ENCODE assay signal across 27 cellular contexts in the genomic region with DNA sequence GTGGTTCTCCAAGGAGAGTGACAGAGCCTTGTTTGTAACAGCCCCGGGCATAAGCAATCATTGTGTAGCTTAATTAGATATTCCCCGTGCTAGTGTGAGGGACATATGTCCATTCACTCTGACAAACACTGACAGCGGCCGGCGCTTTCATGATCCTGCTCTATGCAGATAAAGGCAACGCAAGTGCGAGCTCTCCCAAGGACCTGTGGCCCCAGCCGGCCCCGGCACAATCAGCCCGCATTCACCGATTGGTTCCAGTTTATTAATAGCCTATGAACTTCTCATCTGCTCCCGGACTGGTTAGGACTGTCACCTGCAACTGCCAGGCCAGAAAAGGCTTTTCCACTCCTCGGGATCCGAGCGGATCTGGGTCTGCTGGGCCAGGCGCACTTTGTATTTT. TPM values are rescaled to one million over a fixed set of nuclear protein-coding genes. Genes with fewer than 3 reads are reported as not detected.
DNase-seq lines count a peak whose midpoint lies in the region; ATAC-seq and TF ChIP-seq lines count a peak whose summit lies in the region.
"Had no signal": no experiment of that assay in that cellular context is flagged by ENCODE, and none has a peak within 500 bp of the region (broad histone marks: within the 10 kb centered on the region; RNA-seq: fewer than 3 reads in every experiment).

No MANE protein-coding gene starts in this region.

- H3K36me3 ChIP-seq in left ventricle myocardium inferior, result no peaks in the 10 kb centered on the region
- H3K36me3 ChIP-seq: BLaER1 treated with 17β-estradiol and CSF1 and Interleukin-3, amounts not matched to agents 10 nM and 100 nM had no signal

- H3K27me3 Mint-ChIP-seq in glutamatergic neuron (ENCODE audit: unreplicated experiment), result peaks cover 2% of the 10 kb centered on the region
- H3K27me3 Mint-ChIP-seq in activated T-cell treated with anti-CD3 and anti-CD28 coated beads, Interleukin-2, amount 50 U/mL, for 24 hours, result peaks cover 19% of the 10 kb centered on the region

- H3K27ac ChIP-seq in left ventricle myocardium inferior (replicated peaks) (no peak overlapping the region), substantia nigra (ENCODE audit: low read depth, low read length, poor library complexity, severe bottlenecking) (peak overlapping the region; percentile 72)
- H3K27ac ChIP-seq: BLaER1 treated with 17β-estradiol and CSF1 and Interleukin-3, amounts not matched to agents 10 nM and 100 nM; RWPE1 had no signal

- H3K27ac Mint-ChIP-seq in glutamatergic neuron (ENCODE audit: unreplicated experiment), result peak overlapping the region; percentile 92
- H3K27ac Mint-ChIP-seq in activated T-cell treated with anti-CD3 and anti-CD28 coated beads, Interleukin-2, amount 50 U/mL, for 24 hours, result no peak overlapping the region
- H3K27ac Mint-ChIP-seq: CD4-positive, alpha-beta T cell had no signal

- H3K9me3 Mint-ChIP-seq in glutamatergic neuron (ENCODE audit: unreplicated experiment), result peaks cover 5% of the 10 kb centered on the region
- H3K9me3 Mint-ChIP-seq in activated T-cell treated with anti-CD3 and anti-CD28 coated beads, Interleukin-2, amount 50 U/mL, for 24 hours, result no peaks in the 10 kb centered on the region
- H3K9me3 Mint-ChIP-seq: CD4-positive, alpha-beta T cell had no signal

- ATAC-seq in Right ventricle myocardium superior (ENCODE audit: poor library complexity) (peak; percentile 89), GM21737 (IDR thresholded peaks at IDR 0.05; ENCODE audit: unreplicated experiment) (no peak)
- ATAC-seq: HCT116, HepG2, Panc1 had no signal

- no peak for DNase-seq in Right ventricle myocardium superior
- DNase-seq in left ventricle myocardium inferior, result no peak
- DNase-seq in glutamatergic neuron, result peak; percentile 67
- DNase-seq in midbrain (lab: John Stamatoyannopoulos, UW), result peak; percentile 32
- DNase-seq in substantia nigra (lab: John Stamatoyannopoulos, UW), result peak in 18 of 49 donors; percentile 7 to 70 (median 30)
- no peak for DNase-seq in activated T-cell treated with anti-CD3 and anti-CD28 coated beads, Interleukin-2, amount 50 U/mL, for 24 hours
- DNase-seq in A172 (ENCODE audit: low spot score), result no peak
- DNase-seq: CD4-positive, alpha-beta T cell; Kasumi-1; NCI-H1092 treated with DMSO at 0.1 percent for 48 hours; NCI-H1436; NCI-H187 treated with DMSO at 0.1 percent for 48 hours; NCI-H2107; NCI-H446; NCI-H524 treated with DMSO at 0.1 percent for 48 hours; NCI-H774; SIG-M5; SK-N-SH had no signal

- no peaks in the 10 kb centered on the region for H3K36me3 Mint-ChIP-seq in glutamatergic neuron (ENCODE audit: unreplicated experiment)
- no peaks in the 10 kb centered on the region for H3K36me3 Mint-ChIP-seq in activated T-cell treated with anti-CD3 and anti-CD28 coated beads, Interleukin-2, amount 50 U/mL, for 24 hours (ENCODE audit: low read depth)

- no peaks in the 10 kb centered on the region for H3K9me3 ChIP-seq in left ventricle myocardium inferior (replicated peaks)
- H3K9me3 ChIP-seq: SK-N-SH had no signal

- intact Hi-C loops in Right ventricle myocardium superior (cut with DNase I) (no loop called here), left ventricle myocardium inferior (cut with micrococcal nuclease) (no loop called here)

- H3K4me3 ChIP-seq in left ventricle myocardium inferior, result no peak overlapping the region
- H3K4me3 ChIP-seq: BLaER1 treated with 17β-estradiol and CSF1 and Interleukin-3, amounts not matched to agents 10 nM and 100 nM had no signal

- H3K27me3 ChIP-seq in left ventricle myocardium inferior (ENCODE audit: low read depth), result peaks cover 42% of the 10 kb centered on the region
- H3K27me3 ChIP-seq: BLaER1 treated with 17β-estradiol and CSF1 and Interleukin-3, amounts not matched to agents 10 nM and 100 nM had no signal

- no peak for TF ChIP-seq CTCF in left ventricle myocardium inferior (IDR thresholded peaks at IDR 0.05; ENCODE audit: borderline replicate concordance)
- TF ChIP-seq CTCF in glutamatergic neuron (IDR thresholded peaks at IDR 0.05; ENCODE audit: partially characterized antibody, unreplicated experiment), result no peak

- peaks cover 26% of the 10 kb centered on the region for H3K4me1 Mint-ChIP-seq in glutamatergic neuron (ENCODE audit: low read depth, unreplicated experiment)
- no peaks in the 10 kb centered on the region for H3K4me1 Mint-ChIP-seq in activated T-cell treated with anti-CD3 and anti-CD28 coated beads, Interleukin-2, amount 50 U/mL, for 24 hours (ENCODE audit: low read depth)

- peak overlapping the region; percentile 52 for H3K4me3 Mint-ChIP-seq in glutamatergic neuron (ENCODE audit: unreplicated experiment)
- no peak overlapping the region for H3K4me3 Mint-ChIP-seq in activated T-cell treated with anti-CD3 and anti-CD28 coated beads, Interleukin-2, amount 50 U/mL, for 24 hours
- H3K4me3 Mint-ChIP-seq: CD4-positive, alpha-beta T cell had no signal

- H3K4me1 ChIP-seq in left ventricle myocardium inferior, result peaks cover 4% of the 10 kb centered on the region

RNA-seq across cellular contexts. Expression of a gene that starts 18.0 kb away (rescaled TPM):
- total RNA-seq in Right ventricle myocardium superior (0.59 TPM), left ventricle myocardium inferior (0.22 TPM), glutamatergic neuron (ENCODE audit: unreplicated experiment) (14.2 TPM)
- total RNA-seq in A172 (2014; rRNA removed; shearing (Covaris generic)), result not detected in 2 replicates
- total RNA-seq: CD4-positive, alpha-beta T cell; H4; HepG2; HT1080; M059J had no signal

RNA-seq across cellular contexts. Expression of a gene that starts 26.2 kb away (rescaled TPM):
- total RNA-seq in Right ventricle myocardium superior (not detected), left ventricle myocardium inferior (not detected), glutamatergic neuron (ENCODE audit: unreplicated experiment) (21.4 TPM)
- total RNA-seq in A172 (2014; rRNA removed; shearing (Covaris generic)), result 1.4 and 3.9 TPM in 2 replicates
- total RNA-seq: CD4-positive, alpha-beta T cell; HepG2; HT1080; M059J had no signal

Comparison
In these comparisons a context has a peak if more than half of its experiments do, and no peak if none do; other contexts are left out.
1. DNase-seq: peak in glutamatergic neuron (single experiment) and midbrain (single experiment); none in Right ventricle myocardium superior (single experiment), left ventricle myocardium inferior (single experiment), activated T-cell treated with anti-CD3 and anti-CD28 coated beads, Interleukin-2, amount 50 U/mL, for 24 hours (single experiment) and A172 (single experiment).